ENCODE assay signal across 1 cellular context in genomic region chr21:19433623-19434022, GRCh38.
TF ChIP-seq lines count a peak whose summit lies in the region.

No MANE protein-coding gene starts in this region.

TF ChIP-seq in K562, 482 proteins besides CTCF, POLR2A, EP300 and RAD21 (continued from another document and continues in another):
- no peak for TF ChIP-seq ZNF609 (CRISPR knock-in tag; IDR thresholded peaks at IDR 0.05; ENCODE audit: borderline replicate concordance)
- TF ChIP-seq THRAP3 (IDR thresholded peaks at IDR 0.05; ENCODE audit: borderline replicate concordance): no peak
- no peak for TF ChIP-seq ZNF707 (CRISPR knock-in tag; conservative IDR thresholded peaks at IDR 0.05)
- no peak for TF ChIP-seq ZNF124 (CRISPR knock-in tag; IDR thresholded peaks at IDR 0.05)
- no peak for TF ChIP-seq TAF1 (IDR thresholded peaks at IDR 0.05; ENCODE audit: control insufficient read depth, extremely low read depth, insufficient read depth, low read length, severe bottlenecking)
- TF ChIP-seq THRA (IDR thresholded peaks at IDR 0.05): no peak
- TF ChIP-seq MED1 (CRISPR knock-in tag; IDR thresholded peaks at IDR 0.05; ENCODE audit: borderline replicate concordance): no peak
- no peak for TF ChIP-seq GMEB1 (CRISPR knock-in tag; IDR thresholded peaks at IDR 0.05)
- TF ChIP-seq PATZ1 (CRISPR knock-in tag; IDR thresholded peaks at IDR 0.05; ENCODE audit: borderline replicate concordance): no peak
- TF ChIP-seq ZNF717 (CRISPR knock-in tag; IDR thresholded peaks at IDR 0.05): no peak
- no peak for TF ChIP-seq RBBP5 (IDR thresholded peaks at IDR 0.05; ENCODE audit: borderline replicate concordance, insufficient read depth, low read length, poor library complexity, severe bottlenecking)
- TF ChIP-seq FOXJ2 (tag; IDR thresholded peaks at IDR 0.05): no peak
- no peak for TF ChIP-seq TGIF2 (CRISPR knock-in tag; IDR thresholded peaks at IDR 0.05)
- TF ChIP-seq ZNF512 (tag; IDR thresholded peaks at IDR 0.05): no peak
- TF ChIP-seq SETDB1 (IDR thresholded peaks at IDR 0.05; ENCODE audit: low read length): no peak
- no peak for TF ChIP-seq PCBP2 (IDR thresholded peaks at IDR 0.05; ENCODE audit: low read depth, low read length, poor library complexity, severe bottlenecking)
- TF ChIP-seq E2F1 (CRISPR knock-in tag; IDR thresholded peaks at IDR 0.05): no peak
- no peak for TF ChIP-seq EP400 (IDR thresholded peaks at IDR 0.05)
- peak; percentile 35; the same call in 1 of the 2 replicates for TF ChIP-seq DMBX1 (CRISPR knock-in tag; IDR thresholded peaks at IDR 0.05; ENCODE audit: borderline replicate concordance)
- no peak for TF ChIP-seq SIRT6 (IDR thresholded peaks at IDR 0.05; ENCODE audit: low read depth, low read length)
- no peak for TF ChIP-seq ZNF239 (CRISPR knock-in tag; IDR thresholded peaks at IDR 0.05)
- TF ChIP-seq TAF15 (IDR thresholded peaks at IDR 0.05; ENCODE audit: low read depth, low read length): no peak
- TF ChIP-seq ZNF347 (CRISPR knock-in tag; IDR thresholded peaks at IDR 0.05; ENCODE audit: low read depth): no peak
- TF ChIP-seq MAX (CRISPR knock-in tag; IDR thresholded peaks at IDR 0.05): no peak
- TF ChIP-seq PHF8 (IDR thresholded peaks at IDR 0.05; ENCODE audit: borderline replicate concordance, low read length): no peak
- TF ChIP-seq ZNF586 (CRISPR knock-in tag; conservative IDR thresholded peaks at IDR 0.05): no peak
- no peak for TF ChIP-seq THRB (CRISPR knock-in tag; conservative IDR thresholded peaks at IDR 0.05)
- no peak for TF ChIP-seq BRF1 (IDR thresholded peaks at IDR 0.05; ENCODE audit: borderline replicate concordance, extremely low read depth, insufficient read length)
- TF ChIP-seq CEBPG (CRISPR knock-in tag; IDR thresholded peaks at IDR 0.05): no peak
- no peak for TF ChIP-seq CEBPG (tag; conservative IDR thresholded peaks at IDR 0.05 in 1 of 2, IDR thresholded peaks at IDR 0.05 in 1 of 2)
- no peak for TF ChIP-seq IRF1 (CRISPR knock-in tag; IDR thresholded peaks at IDR 0.05; ENCODE audit: borderline replicate concordance)
- no peak for TF ChIP-seq ZNF395 (CRISPR knock-in tag; IDR thresholded peaks at IDR 0.05)
- no peak for TF ChIP-seq ZNF121 (CRISPR knock-in tag; conservative IDR thresholded peaks at IDR 0.05)
- no peak for TF ChIP-seq KAT8 (IDR thresholded peaks at IDR 0.05; ENCODE audit: low read depth)
- TF ChIP-seq ZNF197 (CRISPR knock-in tag; IDR thresholded peaks at IDR 0.05; ENCODE audit: low read depth): no peak
- TF ChIP-seq CCAR2 (IDR thresholded peaks at IDR 0.05; ENCODE audit: low read depth, low read length): no peak
- TF ChIP-seq ZNF507 (tag; conservative IDR thresholded peaks at IDR 0.05): no peak
- TF ChIP-seq ZNF583 (CRISPR knock-in tag; IDR thresholded peaks at IDR 0.05): no peak
- TF ChIP-seq ZNF444 (CRISPR knock-in tag; IDR thresholded peaks at IDR 0.05): no peak
- no peak for TF ChIP-seq ZNF253 (CRISPR knock-in tag; conservative IDR thresholded peaks at IDR 0.05)
- no peak for TF ChIP-seq TSHZ1 (CRISPR knock-in tag; IDR thresholded peaks at IDR 0.05)
- no peak for TF ChIP-seq TRIM28 (IDR thresholded peaks at IDR 0.05)
- no peak for TF ChIP-seq ZNF408 (CRISPR knock-in tag; IDR thresholded peaks at IDR 0.05; ENCODE audit: low read depth)
- no peak for TF ChIP-seq ZNF212 (CRISPR knock-in tag; IDR thresholded peaks at IDR 0.05)
- TF ChIP-seq ZNF764 (CRISPR knock-in tag; IDR thresholded peaks at IDR 0.05; ENCODE audit: low read depth): no peak
